ENCODE assay signal across 26 cellular contexts in the genomic region with DNA sequence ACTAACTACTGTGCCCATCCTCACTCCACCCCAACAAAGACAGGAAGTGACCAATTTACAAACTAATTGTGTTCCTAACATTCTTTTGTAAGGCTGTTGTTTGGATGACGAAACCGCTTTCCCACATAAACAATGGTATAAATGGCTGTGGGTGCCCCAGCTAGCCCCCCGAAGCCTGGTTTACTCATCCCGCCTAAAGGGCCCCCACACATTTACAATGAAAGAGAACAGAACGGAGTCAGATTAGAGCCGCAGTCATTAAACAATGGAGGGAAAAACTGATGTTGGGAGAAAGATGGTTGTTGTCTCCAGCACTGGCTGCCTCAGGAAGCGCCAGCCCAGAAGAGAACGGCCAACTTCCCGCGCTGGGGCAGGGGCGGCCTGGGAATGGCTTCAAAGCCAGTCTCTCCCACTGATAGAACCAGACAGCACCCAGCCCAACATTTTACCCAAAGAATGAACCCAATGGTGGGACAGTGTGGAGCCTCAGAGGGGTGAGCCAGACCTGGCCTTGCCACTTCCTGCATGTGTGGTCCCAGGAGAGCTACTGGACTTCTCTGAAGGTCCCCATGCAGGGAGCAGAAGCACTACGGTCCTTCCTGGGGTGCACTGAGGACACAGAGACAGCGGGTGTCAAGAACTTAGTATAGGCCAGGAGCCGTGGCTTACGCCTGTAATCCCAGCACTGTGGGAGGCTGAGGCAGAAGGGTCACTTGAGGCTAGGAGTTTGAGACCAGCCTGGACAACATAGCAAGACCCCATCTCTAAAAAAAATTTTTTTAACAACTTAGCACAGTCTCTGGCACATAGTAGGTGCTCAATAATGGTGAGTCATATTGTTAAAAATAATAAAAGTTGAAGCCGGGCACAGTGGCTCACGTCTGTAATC.
DNase-seq lines count a peak whose midpoint lies in the region; ATAC-seq and TF ChIP-seq lines count a peak whose summit lies in the region.
"Had no signal": no experiment of that assay in that cellular context is flagged by ENCODE, and none has a peak within 500 bp of the region (broad histone marks: within the 10 kb centered on the region; RNA-seq: fewer than 3 reads in every experiment).

No MANE protein-coding gene starts in this region.

- H3K27me3 ChIP-seq in GM23338 (ENCODE audit: insufficient read depth) (no peaks in the 10 kb centered on the region), neural progenitor cell (no peaks in the 10 kb centered on the region)

- intact Hi-C loops in activated naive CD4-positive, alpha-beta T cell treated with anti-CD3 and anti-CD28 coated beads for 36 hours (cut with micrococcal nuclease): no loop called here

- H4K20me1 ChIP-seq in GM23338 (replicated peaks; ENCODE audit: insufficient read depth) (no peaks in the 10 kb centered on the region), neural progenitor cell (ENCODE audit: low read depth) (no peaks in the 10 kb centered on the region)

- H3K4me3 Mint-ChIP-seq in GM23338: no peak overlapping the region; the same call in 2 of the 3 replicates
- no peak overlapping the region for H3K4me3 Mint-ChIP-seq in neural progenitor cell
- H3K4me3 Mint-ChIP-seq in activated naive CD4-positive, alpha-beta T cell treated with anti-CD3 and anti-CD28 coated beads for 36 hours: no peak overlapping the region
- H3K4me3 Mint-ChIP-seq: activated CD4-positive, alpha-beta T cell treated with anti-CD3 and anti-CD28 coated beads, Interleukin-2, amount 10 ng/mL, durations not matched to agents 7 days and 5 days; brain; mesothelial cell of epicardium; naive B cell had no signal

- H3K36me3 ChIP-seq in GM23338 (ENCODE audit: insufficient read depth): no peaks in the 10 kb centered on the region
- H3K36me3 ChIP-seq in neural progenitor cell: no peaks in the 10 kb centered on the region
- H3K36me3 ChIP-seq: thoracic aorta had no signal

- peak; percentile 85 for DNase-seq in GM23338 (ENCODE audit: low spot score)
- DNase-seq in M059J (ENCODE audit: low read depth): peak; percentile 53
- DNase-seq in fibroblast of pulmonary artery (ENCODE audit: low read depth): peak; percentile 52
- DNase-seq in neural progenitor cell (ENCODE audit: low spot score): no peak
- DNase-seq in islet precursor cell: no peak
- no peak for DNase-seq in activated naive CD4-positive, alpha-beta T cell treated with anti-CD3 and anti-CD28 coated beads for 36 hours
- DNase-seq: ACHN; activated CD4-positive, alpha-beta T cell treated with anti-CD3 and anti-CD28 coated beads, Interleukin-2, amount 10 ng/mL, durations not matched to agents 7 days and 5 days; activated naive CD4-positive, alpha-beta T cell treated with Interleukin-2 at 50 U/mL for 16 hours; activated T-cell treated with anti-CD3 and anti-CD28 coated beads, Interleukin-2, amount 50 U/mL, for 48 hours; cerebellar nuclear complex; glutamatergic neuron; HCEC 1CT; naive B cell; NCI-H1048; NCI-H1694 treated with DMSO at 0.1 percent for 48 hours; NCI-H2171 treated with DMSO at 0.1 percent for 48 hours; NCI-H524; SHP77 treated with DMSO at 0.1 percent for 48 hours; stimulated activated naive CD8-positive, alpha-beta T cell treated with anti-CD3 and anti-CD28 coated beads, Interleukin-15, Interleukin-2, amounts not matched to agents 100 U/mL and 50 U/mL, for 24 hours had no signal

- peak overlapping the region; percentile 85 for H3K27ac Mint-ChIP-seq in GM23338
- H3K27ac Mint-ChIP-seq in neural progenitor cell: no peak overlapping the region
- H3K27ac Mint-ChIP-seq in activated naive CD4-positive, alpha-beta T cell treated with anti-CD3 and anti-CD28 coated beads for 36 hours: no peak overlapping the region
- H3K27ac Mint-ChIP-seq: activated CD4-positive, alpha-beta T cell treated with anti-CD3 and anti-CD28 coated beads, Interleukin-2, amount 10 ng/mL, durations not matched to agents 7 days and 5 days; mesothelial cell of epicardium; naive B cell had no signal

- H3K4me3 ChIP-seq in GM23338: no peak overlapping the region
- H3K4me3 ChIP-seq in fibroblast of pulmonary artery (replicated peaks; ENCODE audit: low read depth, low read length): no peak overlapping the region
- H3K4me3 ChIP-seq in neural progenitor cell: no peak overlapping the region
- H3K4me3 ChIP-seq: thoracic aorta had no signal

- H3K9me3 ChIP-seq in neural progenitor cell (ENCODE audit: low read depth): no peaks in the 10 kb centered on the region
- H3K9me3 ChIP-seq: thoracic aorta had no signal

- CTCF ChIA-PET in activated naive CD4-positive, alpha-beta T cell treated with anti-CD3 and anti-CD28 coated beads for 36 hours (lab: Charles Lee): interaction anchor here (1.1 kb wide), 1 partner anchor 12 kb away, joined by 6 read pairs; no protein-coding TSS in a partner anchor

- no peak overlapping the region for H3K9ac ChIP-seq in neural progenitor cell

- H3K4me1 ChIP-seq in GM23338 (ENCODE audit: insufficient read depth) (peaks cover 21% of the 10 kb centered on the region; the same call in 1 of the 2 replicates), neural progenitor cell (peaks cover 8% of the 10 kb centered on the region)

- no peak for TF ChIP-seq CTCF in GM23338 (conservative IDR thresholded peaks at IDR 0.05; ENCODE audit: low read depth in 2 of 2)
- TF ChIP-seq CTCF in fibroblast of pulmonary artery (IDR thresholded peaks at IDR 0.05; ENCODE audit: low read length, missing control alignments): no peak
- TF ChIP-seq CTCF in neural progenitor cell (IDR thresholded peaks at IDR 0.05): no peak

- H3K27me3 Mint-ChIP-seq in GM23338 (ENCODE audit: insufficient read depth, low read depth, poor library complexity): peaks cover 11% of the 10 kb centered on the region
- H3K27me3 Mint-ChIP-seq in neural progenitor cell (ENCODE audit: insufficient read depth, low read depth): peaks cover 9% of the 10 kb centered on the region
- peaks cover 12% of the 10 kb centered on the region for H3K27me3 Mint-ChIP-seq in activated naive CD4-positive, alpha-beta T cell treated with anti-CD3 and anti-CD28 coated beads for 36 hours (ENCODE audit: low read depth)

- peaks cover 4% of the 10 kb centered on the region; the same call in 1 of the 2 replicates for H3F3A ChIP-seq in GM23338 (replicated peaks; ENCODE audit: low read depth)
- H3F3A ChIP-seq in neural progenitor cell (ENCODE audit: low read depth): no peaks in the 10 kb centered on the region

- H3K27ac ChIP-seq in GM23338 (ENCODE audit: low read depth) (peak overlapping the region; percentile 42), neural progenitor cell (no peak overlapping the region)
- H3K27ac ChIP-seq: epithelial cell of prostate, thoracic aorta had no signal

- ATAC-seq in GM23338 (peak; percentile 37), HG02588 (IDR thresholded peaks at IDR 0.05; ENCODE audit: unreplicated experiment) (no peak)
- ATAC-seq: Panc1; stimulated activated naive CD8-positive, alpha-beta T cell treated with anti-CD3 and anti-CD28 coated beads, Interleukin-15, Interleukin-2, amounts not matched to agents 100 U/mL and 50 U/mL, for 24 hours had no signal

- H3K9me2 ChIP-seq in GM23338 (ENCODE audit: insufficient read depth): no peaks in the 10 kb centered on the region

- H3K79me2 ChIP-seq in GM23338 (replicated peaks; ENCODE audit: insufficient read depth): no peaks in the 10 kb centered on the region
- no peaks in the 10 kb centered on the region for H3K79me2 ChIP-seq in neural progenitor cell (ENCODE audit: low read depth)

- no peak overlapping the region for H2AFZ ChIP-seq in GM23338
- peak overlapping the region; percentile 96 for H2AFZ ChIP-seq in neural progenitor cell (replicated peaks)

- peak overlapping the region; percentile 4; the same call in 1 of the 2 replicates for H3K4me2 ChIP-seq in GM23338
- no peak overlapping the region for H3K4me2 ChIP-seq in neural progenitor cell

- H3K36me3 Mint-ChIP-seq in GM23338 (ENCODE audit: low read depth) (no peaks in the 10 kb centered on the region), neural progenitor cell (no peaks in the 10 kb centered on the region)
- no peaks in the 10 kb centered on the region for H3K36me3 Mint-ChIP-seq in activated naive CD4-positive, alpha-beta T cell treated with anti-CD3 and anti-CD28 coated beads for 36 hours (ENCODE audit: low read depth)
- H3K36me3 Mint-ChIP-seq: brain, mesothelial cell of epicardium, naive B cell had no signal

- H3K9me3 Mint-ChIP-seq in GM23338 (no peaks in the 10 kb centered on the region), neural progenitor cell (no peaks in the 10 kb centered on the region)
- no peaks in the 10 kb centered on the region for H3K9me3 Mint-ChIP-seq in activated naive CD4-positive, alpha-beta T cell treated with anti-CD3 and anti-CD28 coated beads for 36 hours
- H3K9me3 Mint-ChIP-seq: activated CD4-positive, alpha-beta T cell treated with anti-CD3 and anti-CD28 coated beads, Interleukin-2, amount 10 ng/mL, durations not matched to agents 7 days and 5 days; mesothelial cell of epicardium; naive B cell had no signal

- H3K4me1 Mint-ChIP-seq in GM23338 (peaks cover 16% of the 10 kb centered on the region), neural progenitor cell (peaks cover 5% of the 10 kb centered on the region)
- H3K4me1 Mint-ChIP-seq in activated naive CD4-positive, alpha-beta T cell treated with anti-CD3 and anti-CD28 coated beads for 36 hours (ENCODE audit: low read depth): peaks cover 16% of the 10 kb centered on the region

TF ChIP-seq in GM23338, 12 proteins besides CTCF, POLR2A, EP300 and RAD21 (continues in another document):
- peak; percentile 81 for TF ChIP-seq NANOG (IDR thresholded peaks at IDR 0.05; ENCODE audit: borderline replicate concordance)

Comparison
In these comparisons a context has a peak if more than half of its experiments do, and no peak if none do; other contexts are left out.
1. DNase-seq: peak in GM23338 (single experiment), M059J (single experiment) and fibroblast of pulmonary artery (single experiment); none in neural progenitor cell (single experiment), islet precursor cell (single experiment) and activated naive CD4-positive, alpha-beta T cell treated with anti-CD3 and anti-CD28 coated beads for 36 hours (single experiment).